ENCODE assay signal across 19 cellular contexts in genomic region chr7:116380030-116380429, GRCh38.
DNase-seq lines count a peak whose midpoint lies in the region; ATAC-seq and TF ChIP-seq lines count a peak whose summit lies in the region.
"Had no signal": no experiment of that assay in that cellular context is flagged by ENCODE, and none has a peak within 500 bp of the region (broad histone marks: within the 10 kb centered on the region; RNA-seq: fewer than 3 reads in every experiment).

No MANE protein-coding gene starts in this region.

- no peaks in the 10 kb centered on the region for H3K27me3 Mint-ChIP-seq in chondrocyte (ENCODE audit: low read depth)

- DNase-seq in GM23248 (peak; percentile 79), chondrocyte (ENCODE audit: low spot score) (no peak), left cardiac atrium (no peak), NAMALWA (ENCODE audit: low spot score) (no peak), colonic mucosa (no peak)
- no peak for DNase-seq in central memory CD4-positive, alpha-beta T cell
- DNase-seq: activated CD4-positive, alpha-beta memory T cell treated with anti-CD3 and anti-CD28 coated beads, Interleukin-2, amount 10 ng/mL, durations not matched to agents 7 days and 5 days; activated naive CD4-positive, alpha-beta T cell treated with Interleukin-2 at 50 U/mL for 16 hours; activated T-cell treated with anti-CD3 and anti-CD28 coated beads, Interleukin-2, amount 50 U/mL, for 1 hour; BE2C; COR-L47; gastrocnemius medialis; kidney glomerular epithelial cell; NCI-H1436; NCI-H526 treated with DMSO at 0.1 percent for 48 hours; SJCRH30 had no signal

- peaks cover 7% of the 10 kb centered on the region for H3F3A ChIP-seq in GM23248 (ENCODE audit: insufficient read depth)

- H3K4me1 ChIP-seq in GM23248 (ENCODE audit: insufficient read depth) (peaks cover 21% of the 10 kb centered on the region), subcutaneous abdominal adipose tissue (ENCODE audit: control insufficient read depth in 5 of 5, insufficient read depth in 5 of 5, low read length in 5 of 5) (peaks cover 0 to 23% (median 6%) of the 10 kb centered on the region in 5 donors), colonic mucosa (no peaks in the 10 kb centered on the region)
- H3K4me1 ChIP-seq: BE2C had no signal

- H3K9me3 Mint-ChIP-seq in chondrocyte (ENCODE audit: low read depth): no peaks in the 10 kb centered on the region
- H3K9me3 Mint-ChIP-seq: activated CD4-positive, alpha-beta memory T cell treated with anti-CD3 and anti-CD28 coated beads, Interleukin-2, amount 10 ng/mL, durations not matched to agents 7 days and 5 days had no signal

- H3K4me3 ChIP-seq in GM23248 (no peak overlapping the region), subcutaneous abdominal adipose tissue (ENCODE audit: low read depth in 1 of 5, low read length in 5 of 5) (no peak overlapping the region), colonic mucosa (no peak overlapping the region)
- H3K4me3 ChIP-seq: gastrocnemius medialis, SJCRH30 had no signal

- TF ChIP-seq CTCF in chondrocyte (IDR thresholded peaks at IDR 0.05) (no peak), colonic mucosa (IDR thresholded peaks at IDR 0.05) (no peak)

- H3K27me3 ChIP-seq in GM23248 (replicated peaks; ENCODE audit: insufficient read depth): no peaks in the 10 kb centered on the region
- H3K27me3 ChIP-seq in subcutaneous abdominal adipose tissue (ENCODE audit: control insufficient read depth in 5 of 5, insufficient read depth in 4 of 5, low read length in 5 of 5): no peaks in the 10 kb centered on the region
- no peaks in the 10 kb centered on the region for H3K27me3 ChIP-seq in colonic mucosa
- H3K27me3 ChIP-seq: gastrocnemius medialis, SJCRH30 had no signal

- H3K79me2 ChIP-seq in GM23248 (ENCODE audit: insufficient read depth): no peaks in the 10 kb centered on the region

- H3K9me3 ChIP-seq in GM23248 (ENCODE audit: low read depth) (no peaks in the 10 kb centered on the region), subcutaneous abdominal adipose tissue (ENCODE audit: control insufficient read depth in 5 of 5, low read length in 5 of 5) (no peaks in the 10 kb centered on the region), colonic mucosa (no peaks in the 10 kb centered on the region)
- H3K9me3 ChIP-seq: BE2C, gastrocnemius medialis had no signal

- H3K36me3 ChIP-seq in GM23248 (ENCODE audit: low read depth) (no peaks in the 10 kb centered on the region), subcutaneous abdominal adipose tissue (ENCODE audit: control insufficient read depth in 5 of 5, insufficient read depth in 5 of 5, low read length in 5 of 5) (no peaks in the 10 kb centered on the region), colonic mucosa (no peaks in the 10 kb centered on the region)
- H3K36me3 ChIP-seq: BE2C, gastrocnemius medialis, SJCRH30 had no signal

- H3K4me2 ChIP-seq in GM23248 (ENCODE audit: unreplicated experiment): peak overlapping the region; percentile 14

- peak overlapping the region; percentile 57 for H2AFZ ChIP-seq in GM23248

- H4K20me1 ChIP-seq in GM23248 (ENCODE audit: insufficient read depth): no peaks in the 10 kb centered on the region

- peak overlapping the region; percentile 95 for H3K27ac Mint-ChIP-seq in chondrocyte (ENCODE audit: unreplicated experiment)
- H3K27ac Mint-ChIP-seq: activated CD4-positive, alpha-beta memory T cell treated with anti-CD3 and anti-CD28 coated beads, Interleukin-2, amount 10 ng/mL, durations not matched to agents 7 days and 5 days; WTC11 had no signal

- 3 to 8% methylated on average over 1 of the region's 1 CpG for WGBS in GM23248 (ENCODE audit: low coverage in 1 of 2, low lambda C conversion rate in 2 of 2, missing lambda C conversion rate in 2 of 2), 2 experiments

- intact Hi-C loops in left cardiac atrium (cut with DNase I): no loop called here
- intact Hi-C loops in colonic mucosa (cut with DNase I): no loop called here

- H3K9ac ChIP-seq in GM23248 (peak overlapping the region; percentile 19), subcutaneous abdominal adipose tissue (ENCODE audit: low read length in 5 of 5) (peak overlapping the region in 2 of 5 donors; percentile 35 to 62), colonic mucosa (ENCODE audit: low read depth in 2 of 2, low read length in 2 of 2) (no peak overlapping the region)

- H3K9me2 ChIP-seq in GM23248 (ENCODE audit: insufficient read depth): no peaks in the 10 kb centered on the region

- H3K4me3 Mint-ChIP-seq in chondrocyte (ENCODE audit: unreplicated experiment): peak overlapping the region; percentile 33
- H3K4me3 Mint-ChIP-seq: activated CD4-positive, alpha-beta memory T cell treated with anti-CD3 and anti-CD28 coated beads, Interleukin-2, amount 10 ng/mL, durations not matched to agents 7 days and 5 days; WTC11 had no signal

- peaks cover 29% of the 10 kb centered on the region for H3K4me1 Mint-ChIP-seq in chondrocyte (ENCODE audit: low read depth)
- H3K4me1 Mint-ChIP-seq: activated CD4-positive, alpha-beta memory T cell treated with anti-CD3 and anti-CD28 coated beads, Interleukin-2, amount 10 ng/mL, durations not matched to agents 7 days and 5 days had no signal

- H3K27ac ChIP-seq in GM23248 (peak overlapping the region; percentile 58), subcutaneous abdominal adipose tissue (ENCODE audit: low read depth, low read length) (peak overlapping the region; percentile 86), colonic mucosa (no peak overlapping the region)
- H3K27ac ChIP-seq: gastrocnemius medialis, SJCRH30 had no signal

- in situ Hi-C loops in GM23248 (cut with MboI): no loop called here

- ATAC-seq in left cardiac atrium: peak; percentile 66 to 87
- ATAC-seq in GM19467 (IDR thresholded peaks at IDR 0.05; ENCODE audit: unreplicated experiment): no peak
- ATAC-seq: gastrocnemius medialis, WTC11 had no signal

- peaks cover 3% of the 10 kb centered on the region for H3K36me3 Mint-ChIP-seq in chondrocyte (ENCODE audit: low read depth)
